ENCODE assay signal across 8 cellular contexts in the genomic region with DNA sequence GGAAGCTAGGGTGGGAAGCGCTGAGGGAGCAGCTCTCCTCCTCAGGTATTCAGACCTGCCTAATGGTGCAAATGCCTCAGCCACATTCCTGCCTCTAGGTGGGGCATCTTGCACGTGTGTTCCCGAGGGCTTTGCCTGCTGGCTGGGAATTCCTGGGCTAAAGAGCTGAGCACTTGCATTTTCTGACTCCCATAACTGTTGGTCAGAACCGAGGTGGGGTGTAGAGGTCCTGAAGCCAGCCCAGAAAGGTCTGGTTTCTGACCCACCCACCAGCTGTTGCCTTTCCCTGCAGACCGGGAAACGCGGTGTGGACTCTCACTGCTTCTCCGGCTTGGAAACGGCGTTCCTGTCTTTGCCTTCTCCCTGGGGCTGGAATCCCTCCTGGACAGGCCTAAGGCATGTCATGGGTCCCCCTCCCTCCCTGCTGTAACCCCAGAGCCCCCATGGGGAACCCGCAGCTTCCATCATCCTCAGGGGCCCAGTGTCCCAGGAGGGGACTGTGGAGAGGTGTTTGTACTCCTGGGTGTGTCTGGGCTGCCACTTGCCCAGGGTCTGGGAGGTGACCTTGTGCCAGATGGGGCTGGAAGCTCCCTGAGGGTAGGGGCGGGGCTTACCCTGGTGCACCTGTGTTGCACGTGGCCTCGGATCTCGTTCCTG. TPM values are rescaled to one million over a fixed set of nuclear protein-coding genes. Genes with fewer than 3 reads are reported as not detected.
DNase-seq lines count a peak whose midpoint lies in the region; ATAC-seq and TF ChIP-seq lines count a peak whose summit lies in the region.

No MANE protein-coding gene starts in this region.

- POLR2A ChIA-PET in AG04450 (lab: Yijun Ruan, JAX): interaction anchor here (0.5 to 1.3 kb wide), 4 partner anchors 8 to 511 kb away, joined by 3 to 5 read pairs (median 4); no protein-coding TSS in a partner anchor

- in situ Hi-C loops in HAP-1 (cut with MboI; ENCODE audit: low sequenced_read_pairs): no loop called here

- H3K9me3 ChIP-seq in AG04450 (ENCODE audit: control insufficient read depth, insufficient read depth, low read length) (peaks cover 10% of the 10 kb centered on the region; the same call in 1 of the 2 replicates), HAP-1 (peaks cover 5% of the 10 kb centered on the region), ovary (no peaks in the 10 kb centered on the region)

- intact Hi-C loops in ovary (cut with DNase I): no loop called here

- no peaks in the 10 kb centered on the region for H3K27me3 ChIP-seq in AG04450 (ENCODE audit: control insufficient read depth, insufficient read depth, low read length)
- no peaks in the 10 kb centered on the region for H3K27me3 ChIP-seq in HAP-1 (ENCODE audit: low read depth)
- no peaks in the 10 kb centered on the region for H3K27me3 ChIP-seq in ovary

- TF ChIP-seq CTCF in AG04450 (IDR thresholded peaks at IDR 0.05; ENCODE audit: low read depth, low read length): peak; percentile 83
- peak; percentile 80 for TF ChIP-seq CTCF in foreskin fibroblast (IDR thresholded peaks at IDR 0.05; ENCODE audit: low read depth, low read length)
- peak in 1 of 3 donors; percentile 23 for TF ChIP-seq CTCF in ovary (IDR thresholded peaks at IDR 0.05)

- ATAC-seq in HG03139 (IDR thresholded peaks at IDR 0.05; ENCODE audit: unreplicated experiment): no peak
- ATAC-seq in HG03521 (IDR thresholded peaks at IDR 0.05; ENCODE audit: unreplicated experiment): no peak

- H3K36me3 ChIP-seq in HAP-1 (replicated peaks): no peaks in the 10 kb centered on the region
- H3K36me3 ChIP-seq in ovary: no peaks in the 10 kb centered on the region

- H3K4me1 ChIP-seq in HAP-1: no peaks in the 10 kb centered on the region
- H3K4me1 ChIP-seq in ovary (ENCODE audit: insufficient read depth): no peaks in the 10 kb centered on the region

- DNase-seq in AG04450 (ENCODE audit: low read depth, low spot score): peak; percentile 45
- peak; percentile 55 to 78 for DNase-seq in HAP-1 (ENCODE audit: low spot score in 2 of 2)
- DNase-seq in SHP77 treated with DMSO at 0.1 percent for 48 hours (lab: John Stamatoyannopoulos, UW): peak; percentile 40
- DNase-seq in foreskin fibroblast: peak; percentile 48 to 84
- DNase-seq in ovary: peak in 3 of 5 donors; percentile 44 to 59 (median 48)
- DNase-seq in activated T-cell treated with anti-CD3 and anti-CD28 coated beads for 4 hours: no peak

- CTCF ChIA-PET in AG04450 (lab: Charles Lee): interaction anchor here (0.6 to 3.3 kb wide), 36 partner anchors 8 to 543 kb away, joined by 3 to 29 read pairs (median 4); partner anchors contain the start of genes LTO1 and SMIM38

- 35 to 51% (median 47%) methylated on average over 15 of the region's 15 CpGs for WGBS in ovary, 3 donors

- no peak for TF ChIP-seq POLR2A in ovary (IDR thresholded peaks at IDR 0.05)

- no peak for TF ChIP-seq EP300 in ovary (IDR thresholded peaks at IDR 0.05)

- no peak overlapping the region for H3K27ac ChIP-seq in AG04450 (ENCODE audit: low read depth, low read length)
- no peak overlapping the region for H3K27ac ChIP-seq in ovary

- H3K4me3 ChIP-seq in AG04450 (ENCODE audit: low read depth, low read length) (no peak overlapping the region), HAP-1 (no peak overlapping the region), foreskin fibroblast (ENCODE audit: low read depth in 1 of 2, low read length in 2 of 2) (no peak overlapping the region), ovary (no peak overlapping the region)

RNA-seq across cellular contexts. Expression of gene SMIM38, which starts 24.0 kb away (rescaled TPM):
- polyA plus RNA-seq in AG04450 (2011; rRNA removed): 0.09 and 0.10 TPM in 2 replicates
- polyA minus RNA-seq in AG04450 (2011; rRNA and poly(A)+ RNA removed): 0.26 and 0.28 TPM in 2 replicates
- 1 to 10 TPM; 1.4 to 6.3 (median 3.1) TPM for total RNA-seq in ovary
- under 1 TPM; 0.43 to 0.65 TPM for polyA plus RNA-seq in ovary
